34 cellular contexts compared by ENCODE assay signal in genomic region chr2:192555740-192556139, GRCh38.
"Had no signal": no experiment of that assay in that cellular context is flagged by ENCODE, and none has a peak within 500 bp of the region (broad histone marks: within the 10 kb centered on the region; RNA-seq: fewer than 3 reads in every experiment).

No MANE protein-coding gene starts in this region.

- H3K9me3 ChIP-seq: adrenal gland, body of pancreas, breast epithelium had no signal

- FAIRE-seq: astrocyte, colon, TTC549 had no signal

- H3K36me3 ChIP-seq: adrenal gland, brain microvascular endothelial cell, breast epithelium had no signal

- H3K27me3 ChIP-seq: adrenal gland, body of pancreas, brain microvascular endothelial cell, breast epithelium had no signal

- H3K27ac ChIP-seq: adrenal gland, body of pancreas, brain microvascular endothelial cell, breast epithelium, VCaP had no signal

- DNase-seq: activated B cell treated with CpG ODN at 0.5 μM for 24 hours; activated CD4-positive, alpha-beta memory T cell treated with anti-CD3 and anti-CD28 coated beads for 36 hours; activated CD4-positive, alpha-beta T cell treated with anti-CD3 and anti-CD28 coated beads for 4 hours; activated CD4-positive, alpha-beta T cell treated with anti-CD3 and anti-CD28 coated beads, Interleukin-2, amount 10 ng/mL, durations not matched to agents 24 days and 14 days; activated CD4-positive, alpha-beta T cell treated with anti-CD3 and anti-CD28 coated beads, Interleukin-2, amount 50 U/mL, for 1 hour; activated CD4-positive, alpha-beta T cell treated with anti-CD3 and anti-CD28 coated beads, Interleukin-2, amount 50 U/mL, for 4 hours; activated CD4-positive, CD25-positive, alpha-beta regulatory T cell treated with anti-CD3 and anti-CD28 coated beads, Interleukin-2, amount 50 U/mL, for 72 hours; activated CD8-positive, alpha-beta memory T cell treated with anti-CD3 and anti-CD28 coated beads, Interleukin-2, amount 50 U/mL, for 4 hours; activated CD8-positive, alpha-beta T cell treated with anti-CD3 and anti-CD28 coated beads for 36 hours; activated effector memory CD4-positive, alpha-beta T cell treated with anti-CD3 and anti-CD28 coated beads, Interleukin-2, amount 50 U/mL, for 16 hours; activated gamma-delta T cell treated with Interleukin-2 at 50 U/mL for 16 hours; activated naive CD4-positive, alpha-beta T cell; activated naive CD4-positive, alpha-beta T cell treated with anti-CD3 and anti-CD28 coated beads for 36 hours; activated naive CD4-positive, alpha-beta T cell treated with anti-CD3 and anti-CD28 coated beads, Interleukin-2, amount 50 U/mL, for 16 hours; activated naive CD8-positive, alpha-beta T cell treated with anti-CD3 and anti-CD28 coated beads for 36 hours; activated T-cell treated with anti-CD3 and anti-CD28 coated beads for 4 hours; activated T-cell treated with anti-CD3 and anti-CD28 coated beads, Interleukin-2, amount 50 U/mL, for 1 hour; activated T-cell treated with anti-CD3 and anti-CD28 coated beads, Interleukin-2, amount 50 U/mL, for 4 hours; activated T-cell treated with anti-CD3 and anti-CD28 coated beads, Interleukin-2, amount 50 U/mL, for 72 hours; adrenal gland; amniotic stem cell; aorta; body of pancreas; brain microvascular endothelial cell; central memory CD4-positive, alpha-beta T cell; T-helper 2 cell; T-helper 9 cell had no signal

- H3K4me1 ChIP-seq: adrenal gland, body of pancreas, breast epithelium had no signal

- ATAC-seq: activated CD8-positive, alpha-beta T cell treated with anti-CD3 and anti-CD28 coated beads for 36 hours; activated naive CD4-positive, alpha-beta T cell treated with anti-CD3 and anti-CD28 coated beads, Interleukin-2, amount 50 U/mL, for 72 hours; activated T-cell treated with anti-CD3 and anti-CD28 coated beads, Interleukin-2, amount 50 U/mL, for 4 hours; activated T-cell treated with anti-CD3 and anti-CD28 coated beads, Interleukin-2, amount 50 U/mL, for 72 hours; activated T-helper 17 cell treated with anti-CD3 and anti-CD28 coated beads, Interleukin-2, amount 50 U/mL, for 72 hours; body of pancreas had no signal

- H3K4me3 ChIP-seq: adrenal gland, body of pancreas, breast epithelium had no signal
